Comparison of ENCODE assay signal across 1 cellular context in genomic region chr22:39577361-39577760, GRCh38.
TF ChIP-seq lines count a peak whose summit lies in the region.

No MANE protein-coding gene starts in this region.

TF ChIP-seq in endothelial cell of umbilical vein, 7 proteins besides CTCF, POLR2A, EP300 and RAD21:
- TF ChIP-seq GATA2 (IDR thresholded peaks at IDR 0.05; ENCODE audit: insufficient read depth, insufficient read length, low read depth, low read length) (no peak), FOS (IDR thresholded peaks at IDR 0.05; ENCODE audit: borderline replicate concordance, insufficient read depth, low read length) (peak; percentile 11), EZH2 (IDR thresholded peaks at IDR 0.05; ENCODE audit: borderline replicate concordance, low read depth, low read length, severe bottlenecking) (no peak), MYC (IDR thresholded peaks at IDR 0.05; ENCODE audit: low read depth, low read length) (no peak), JUN (IDR thresholded peaks at IDR 0.05; ENCODE audit: borderline replicate concordance, insufficient read depth, insufficient read length, low read depth) (no peak), POLR2AphosphoS5 (IDR thresholded peaks at IDR 0.05; ENCODE audit: insufficient read depth, low read depth, low read length) (no peak)
- TF ChIP-seq, protein P1, sequence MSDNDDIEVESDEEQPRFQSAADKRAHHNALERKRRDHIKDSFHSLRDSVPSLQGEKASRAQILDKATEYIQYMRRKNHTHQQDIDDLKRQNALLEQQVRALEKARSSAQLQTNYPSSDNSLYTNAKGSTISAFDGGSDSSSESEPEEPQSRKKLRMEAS (IDR thresholded peaks at IDR 0.05; ENCODE audit: insufficient read depth, insufficient read length), result peak; percentile 26
